ENCODE assay signal across 23 cellular contexts in genomic region chr6:72849346-72849745, GRCh38.
DNase-seq lines count a peak whose midpoint lies in the region; ATAC-seq and TF ChIP-seq lines count a peak whose summit lies in the region.
"Had no signal": no experiment of that assay in that cellular context is flagged by ENCODE, and none has a peak within 500 bp of the region (broad histone marks: within the 10 kb centered on the region; RNA-seq: fewer than 3 reads in every experiment).

No MANE protein-coding gene starts in this region.

- no peak overlapping the region for H2BK20ac ChIP-seq in IMR-90 (ENCODE audit: low read depth, low read length)

- H3K36me3 Mint-ChIP-seq in neural progenitor cell: no peaks in the 10 kb centered on the region
- H3K36me3 Mint-ChIP-seq: CD14-positive monocyte; CD4-positive, alpha-beta memory T cell; CD4-positive, CD25-positive, alpha-beta regulatory T cell; CD8-positive, alpha-beta memory T cell had no signal

- H2BK15ac ChIP-seq in IMR-90 (ENCODE audit: low read depth, low read length): no peak overlapping the region

- H4K20me1 ChIP-seq in IMR-90 (ENCODE audit: insufficient read depth, low read length): no peaks in the 10 kb centered on the region
- H4K20me1 ChIP-seq in OCI-LY7 (ENCODE audit: insufficient read depth, low read length): 0 out of 2 replicates have a peak, but pooled peaks cover 4% of the 10 kb centered on the region
- H4K20me1 ChIP-seq in neural progenitor cell (ENCODE audit: low read depth): no peaks in the 10 kb centered on the region

- H3K79me2 ChIP-seq in OCI-LY7 (ENCODE audit: insufficient read depth, low read depth, low read length) (no peaks in the 10 kb centered on the region), neural progenitor cell (ENCODE audit: low read depth) (no peaks in the 10 kb centered on the region)

- dilution Hi-C loops in IMR-90 (cut with HindIII; ENCODE audit: low sequenced_read_pairs, unreplicated experiment): no loop called here

- no peak overlapping the region for H3K56ac ChIP-seq in IMR-90 (ENCODE audit: extremely low read depth, insufficient read depth, low read length)

- H3K14ac ChIP-seq in IMR-90 (replicated peaks; ENCODE audit: low read depth, low read length): no peak overlapping the region

- no peaks in the 10 kb centered on the region for H3F3A ChIP-seq in neural progenitor cell (ENCODE audit: low read depth)

- POLR2A ChIA-PET in IMR-90 (lab: Charles Lee; ENCODE audit: unreplicated experiment) (no interaction called here), OCI-LY7 (lab: Charles Lee) (interaction anchor here (0.7 kb wide), 1 partner anchor 186 kb away, joined by 3 read pairs; no protein-coding TSS in a partner anchor)

- H2AFZ ChIP-seq in IMR-90 (replicated peaks; ENCODE audit: low read length, poor library complexity): no peak overlapping the region
- no peak overlapping the region for H2AFZ ChIP-seq in OCI-LY7 (ENCODE audit: low read length)
- H2AFZ ChIP-seq in neural progenitor cell (replicated peaks): no peak overlapping the region

- H2BK120ac ChIP-seq in IMR-90 (ENCODE audit: low read depth, low read length): no peak overlapping the region

- H3K27me3 Mint-ChIP-seq in neural progenitor cell (ENCODE audit: insufficient read depth, low read depth): no peaks in the 10 kb centered on the region
- H3K27me3 Mint-ChIP-seq: CD4-positive, alpha-beta memory T cell; CD4-positive, CD25-positive, alpha-beta regulatory T cell; CD8-positive, alpha-beta memory T cell had no signal

- no peaks in the 10 kb centered on the region for H3K4me1 Mint-ChIP-seq in neural progenitor cell
- H3K4me1 Mint-ChIP-seq: CD14-positive monocyte; CD4-positive, alpha-beta memory T cell; CD4-positive, CD25-positive, alpha-beta regulatory T cell; CD8-positive, alpha-beta memory T cell had no signal

- no peak overlapping the region for H3K27ac Mint-ChIP-seq in neural progenitor cell
- H3K27ac Mint-ChIP-seq: CD4-positive, alpha-beta memory T cell; CD4-positive, CD25-positive, alpha-beta regulatory T cell; CD8-positive, alpha-beta memory T cell had no signal

- BruUV-seq in IMR-90 (replicated peaks; lab: Mats Ljungman, UMichigan) (no TSS peak), OCI-LY7 (replicated peaks; lab: Mats Ljungman, UMichigan) (TSS peak; percentile 14)

- no peaks in the 10 kb centered on the region for H3K79me1 ChIP-seq in IMR-90 (ENCODE audit: low read depth in 1 of 2, low read length in 2 of 2)

- H3K36me3 ChIP-seq in IMR-90 (ENCODE audit: control insufficient read depth, insufficient read depth, low read length) (no peaks in the 10 kb centered on the region), OCI-LY7 (ENCODE audit: insufficient read depth, low read length) (no peaks in the 10 kb centered on the region), ascending aorta (no peaks in the 10 kb centered on the region), neural progenitor cell (no peaks in the 10 kb centered on the region)
- H3K36me3 ChIP-seq: BE2C had no signal

- no peaks in the 10 kb centered on the region for H3K4me1 ChIP-seq in IMR-90 (ENCODE audit: control insufficient read depth, insufficient read depth, low read length)
- no peaks in the 10 kb centered on the region for H3K4me1 ChIP-seq in OCI-LY7 (ENCODE audit: insufficient read depth, low read length, poor library complexity, severe bottlenecking)
- peaks cover 0 to 3% of the 10 kb centered on the region in 2 donors for H3K4me1 ChIP-seq in ascending aorta
- no peaks in the 10 kb centered on the region for H3K4me1 ChIP-seq in right cardiac atrium (ENCODE audit: control insufficient read depth, insufficient read depth, low read length)
- no peaks in the 10 kb centered on the region for H3K4me1 ChIP-seq in neural progenitor cell
- H3K4me1 ChIP-seq: BE2C, BLaER1 had no signal

- no peaks in the 10 kb centered on the region for H3K27me3 ChIP-seq in IMR-90 (ENCODE audit: control insufficient read depth, insufficient read depth, low read length)
- no peaks in the 10 kb centered on the region for H3K27me3 ChIP-seq in ascending aorta
- H3K27me3 ChIP-seq in right cardiac atrium (ENCODE audit: control insufficient read depth, insufficient read depth): no peaks in the 10 kb centered on the region
- H3K27me3 ChIP-seq in neural progenitor cell: no peaks in the 10 kb centered on the region
- H3K27me3 ChIP-seq: BE2C, BLaER1 had no signal

- H3K18ac ChIP-seq in IMR-90 (ENCODE audit: low read depth, low read length): no peak overlapping the region

- H2AK5ac ChIP-seq in IMR-90 (ENCODE audit: low read depth, low read length): no peak overlapping the region

- no peak overlapping the region for H4K8ac ChIP-seq in IMR-90 (ENCODE audit: low read depth in 2 of 2, low read length in 2 of 2)

- H3K27ac ChIP-seq in IMR-90 (ENCODE audit: insufficient read depth, low read length) (no peak overlapping the region), OCI-LY7 (ENCODE audit: low read depth, low read length, poor library complexity, severe bottlenecking) (no peak overlapping the region), ascending aorta (no peak overlapping the region), right cardiac atrium (ENCODE audit: low read length) (no peak overlapping the region), neural progenitor cell (no peak overlapping the region)
- H3K27ac ChIP-seq: BLaER1 had no signal

- no peak for TF ChIP-seq RAD21 in IMR-90 (IDR thresholded peaks at IDR 0.05; ENCODE audit: low read length)

- H3K9me3 Mint-ChIP-seq in neural progenitor cell: no peaks in the 10 kb centered on the region
- H3K9me3 Mint-ChIP-seq: CD4-positive, CD25-positive, alpha-beta regulatory T cell; CD8-positive, alpha-beta memory T cell had no signal

- no peak overlapping the region for H3K4me3 ChIP-seq in IMR-90 (ENCODE audit: insufficient read depth, low read depth, low read length)
- no peak overlapping the region for H3K4me3 ChIP-seq in OCI-LY7 (ENCODE audit: low read depth, low read length, poor library complexity, severe bottlenecking)
- no peak overlapping the region for H3K4me3 ChIP-seq in ascending aorta
- no peak overlapping the region for H3K4me3 ChIP-seq in right cardiac atrium (ENCODE audit: low read length)
- no peak overlapping the region for H3K4me3 ChIP-seq in neural progenitor cell
- H3K4me3 ChIP-seq: BLaER1 had no signal

- CTCF ChIA-PET in IMR-90 (lab: Yijun Ruan, JAX) (no interaction called here), OCI-LY7 (lab: Charles Lee; ENCODE audit: unreplicated experiment) (no interaction called here)

- H2BK5ac ChIP-seq in IMR-90 (ENCODE audit: low read depth, low read length, poor library complexity, severe bottlenecking): no peak overlapping the region

- no peak for TF ChIP-seq POLR2A in IMR-90 (IDR thresholded peaks at IDR 0.05; ENCODE audit: low read depth, low read length)

- H3K9me3 ChIP-seq in IMR-90 (ENCODE audit: control insufficient read depth, insufficient read depth, low read length) (no peaks in the 10 kb centered on the region), OCI-LY7 (ENCODE audit: low read length) (no peaks in the 10 kb centered on the region), ascending aorta (no peaks in the 10 kb centered on the region), right cardiac atrium (ENCODE audit: control insufficient read depth, low read length) (no peaks in the 10 kb centered on the region), neural progenitor cell (ENCODE audit: low read depth) (no peaks in the 10 kb centered on the region)
- H3K9me3 ChIP-seq: BE2C, BLaER1 had no signal

- in situ Hi-C loops in IMR-90 (cut with MboI; ENCODE audit: low sequenced_read_pairs): no loop called here

- TF ChIP-seq CTCF in IMR-90 (conservative IDR thresholded peaks at IDR 0.05; ENCODE audit: low read depth, low read length) (no peak), OCI-LY7 (conservative IDR thresholded peaks at IDR 0.05; ENCODE audit: low read length) (no peak), ascending aorta (IDR thresholded peaks at IDR 0.05) (no peak), neural progenitor cell (IDR thresholded peaks at IDR 0.05) (no peak)

- DNase-seq in IMR-90: peak; percentile 39
- no peak for DNase-seq in OCI-LY7 (ENCODE audit: low spot score)
- DNase-seq in foreskin melanocyte: peak; percentile 75
- no peak for DNase-seq in ascending aorta (ENCODE audit: low spot score in 2 of 2)
- no peak for DNase-seq in pons (ENCODE audit: low spot score)
- DNase-seq in right cardiac atrium: no peak
- DNase-seq in neural progenitor cell (ENCODE audit: low spot score): no peak
- DNase-seq: 8988T; ACHN; BE2C; C1 segment of cervical spinal cord; CD4-positive, alpha-beta memory T cell; CD4-positive, CD25-positive, alpha-beta regulatory T cell; CD8-positive, alpha-beta memory T cell; COR-L47; DMS 273 treated with DMSO at 0.1 percent for 48 hours; DMS153; DMS53; DMS79; DND-41; GF-D8 had no signal

- H3K4me3 Mint-ChIP-seq in neural progenitor cell: no peak overlapping the region
- H3K4me3 Mint-ChIP-seq: CD14-positive monocyte; CD4-positive, alpha-beta memory T cell; CD4-positive, CD25-positive, alpha-beta regulatory T cell; CD8-positive, alpha-beta memory T cell had no signal

- H2AK9ac ChIP-seq in IMR-90 (replicated peaks; ENCODE audit: low read depth, low read length, poor library complexity): no peak overlapping the region

- no peak overlapping the region for H4K91ac ChIP-seq in IMR-90 (ENCODE audit: insufficient read depth, low read depth, low read length)

- H4K5ac ChIP-seq in IMR-90 (ENCODE audit: low read depth, low read length): no peak overlapping the region

- H3K9ac ChIP-seq in IMR-90 (ENCODE audit: low read depth, low read length) (no peak overlapping the region), neural progenitor cell (no peak overlapping the region)
- H3K9ac ChIP-seq: BLaER1 had no signal

- intact Hi-C loops in IMR-90 (cut with micrococcal nuclease) (no loop called here), OCI-LY7 (cut with micrococcal nuclease; ENCODE audit: unreplicated experiment) (no loop called here), ascending aorta (cut with DNase I) (no loop called here), right cardiac atrium (cut with DNase I) (no loop called here)

- H3K9me2 ChIP-seq in OCI-LY7 (ENCODE audit: insufficient read depth, low read length): no peaks in the 10 kb centered on the region

- no peak overlapping the region for H3K4ac ChIP-seq in IMR-90 (ENCODE audit: low read depth, low read length)

- ATAC-seq in IMR-90 (ENCODE audit: low read depth) (no peak), right cardiac atrium (no peak)

- H3K23ac ChIP-seq in IMR-90 (ENCODE audit: low read depth, low read length): no peak overlapping the region

- H3K9me1 ChIP-seq in IMR-90 (ENCODE audit: insufficient read depth, low read length): 0 out of 2 replicates have a peak, but pooled peaks cover 2% of the 10 kb centered on the region

- no peak overlapping the region for H3K4me2 ChIP-seq in IMR-90 (ENCODE audit: low read depth, low read length)
- no peak overlapping the region for H3K4me2 ChIP-seq in OCI-LY7 (ENCODE audit: low read length)
- no peak overlapping the region for H3K4me2 ChIP-seq in neural progenitor cell
- H3K4me2 ChIP-seq: BLaER1 had no signal

TF ChIP-seq in IMR-90, 13 proteins besides CTCF, POLR2A, EP300 and RAD21 (continues in another document):
- TF ChIP-seq MAZ (IDR thresholded peaks at IDR 0.05; ENCODE audit: borderline replicate concordance, low read depth, low read length) (no peak), RFX5 (IDR thresholded peaks at IDR 0.05; ENCODE audit: low read depth, low read length) (no peak), MXI1 (IDR thresholded peaks at IDR 0.05; ENCODE audit: borderline replicate concordance, low read depth, low read length) (no peak)

Comparison
In these comparisons a context has a peak if more than half of its experiments do, and no peak if none do; other contexts are left out.
1. DNase-seq: peak in IMR-90 (single experiment) and foreskin melanocyte (single experiment); none in OCI-LY7 (single experiment), ascending aorta (0 of 2), pons (single experiment), right cardiac atrium (0 of 3) and neural progenitor cell (single experiment).